In genomic region chr2:190922411-190922810, GRCh38 we compare ENCODE assay signal across 1 cellular context.
TF ChIP-seq lines count a peak whose summit lies in the region.

No MANE protein-coding gene starts in this region.

TF ChIP-seq in WTC11, 78 proteins besides CTCF, POLR2A, EP300 and RAD21:
- no peak for TF ChIP-seq TP53 (CRISPR knock-in tag; IDR thresholded peaks at IDR 0.05)
